17 cellular contexts compared by ENCODE assay signal in genomic region chr13:53064721-53065120, GRCh38. TPM values are rescaled to one million over a fixed set of nuclear protein-coding genes. Genes with fewer than 3 reads are reported as not detected.
DNase-seq lines count a peak whose midpoint lies in the region; ATAC-seq and TF ChIP-seq lines count a peak whose summit lies in the region.
"Had no signal": no experiment of that assay in that cellular context is flagged by ENCODE, and none has a peak within 500 bp of the region (broad histone marks: within the 10 kb centered on the region; RNA-seq: fewer than 3 reads in every experiment).

No MANE protein-coding gene starts in this region.

- no peaks in the 10 kb centered on the region for H3K4me1 Mint-ChIP-seq in CD8-positive, alpha-beta memory T cell
- H3K4me1 Mint-ChIP-seq: stimulated activated effector memory CD8-positive, alpha-beta T cell treated with anti-CD3 and anti-CD28 coated beads, Interleukin-12 subunit alpha, Interleukin-12 subunit beta, amount 100 ng/mL, for 72 hours had no signal

- POLR2A ChIA-PET in CD8-positive, alpha-beta memory T cell (lab: Charles Lee), result no interaction called here

- no peaks in the 10 kb centered on the region for H3K27me3 ChIP-seq in right cardiac atrium (ENCODE audit: control insufficient read depth, insufficient read depth)
- no peaks in the 10 kb centered on the region for H3K27me3 ChIP-seq in CD8-positive, alpha-beta memory T cell (ENCODE audit: insufficient read depth, low read length, poor library complexity, severe bottlenecking)
- no peaks in the 10 kb centered on the region for H3K27me3 ChIP-seq in MM.1S (replicated peaks; ENCODE audit: insufficient read depth, low read length)
- H3K27me3 ChIP-seq: neutrophil, SJSA1 had no signal

- ATAC-seq in right cardiac atrium, result peak; percentile 53 to 81
- ATAC-seq in HG02798 (IDR thresholded peaks at IDR 0.05; ENCODE audit: poor library complexity, unreplicated experiment), result no peak
- ATAC-seq: activated CD8-positive, alpha-beta T cell treated with anti-CD3 and anti-CD28 coated beads for 36 hours; stimulated activated effector memory CD8-positive, alpha-beta T cell treated with anti-CD3 and anti-CD28 coated beads, Interleukin-12 subunit alpha, Interleukin-12 subunit beta, amount 100 ng/mL, for 72 hours had no signal

- H3K9me3 Mint-ChIP-seq in CD8-positive, alpha-beta memory T cell, result no peaks in the 10 kb centered on the region
- H3K9me3 Mint-ChIP-seq: activated CD8-positive, alpha-beta T cell treated with anti-CD3 and anti-CD28 coated beads for 36 hours; activated T-helper 1 cell treated with anti-CD3 and anti-CD28 coated beads, Interleukin-12 subunit alpha, Interleukin-12 subunit beta, Interleukin-2, Interleukin-4 antibody, amounts not matched to agents 30 ng/mL and 10 ng/mL and 1 ng/mL, durations not matched to agents 14 hours and 24 hours and 36 hours; mesothelial cell of epicardium; stimulated activated effector memory CD8-positive, alpha-beta T cell treated with anti-CD3 and anti-CD28 coated beads, Interleukin-12 subunit alpha, Interleukin-12 subunit beta, amount 100 ng/mL, for 72 hours had no signal

- no peak overlapping the region for H3K9ac ChIP-seq in MM.1S (ENCODE audit: low read length)

- H3K4me3 Mint-ChIP-seq in CD8-positive, alpha-beta memory T cell, result no peak overlapping the region
- H3K4me3 Mint-ChIP-seq: activated CD8-positive, alpha-beta T cell treated with anti-CD3 and anti-CD28 coated beads for 36 hours; activated T-helper 1 cell treated with anti-CD3 and anti-CD28 coated beads, Interleukin-12 subunit alpha, Interleukin-12 subunit beta, Interleukin-2, Interleukin-4 antibody, amounts not matched to agents 30 ng/mL and 10 ng/mL and 1 ng/mL, durations not matched to agents 14 hours and 24 hours and 36 hours; mesothelial cell of epicardium; stimulated activated effector memory CD8-positive, alpha-beta T cell treated with anti-CD3 and anti-CD28 coated beads, Interleukin-12 subunit alpha, Interleukin-12 subunit beta, amount 100 ng/mL, for 72 hours; type B pancreatic cell had no signal

- no peaks in the 10 kb centered on the region for H3K9me2 ChIP-seq in MM.1S (replicated peaks; ENCODE audit: insufficient read depth, low read length)

- H3K4me1 ChIP-seq in right cardiac atrium (ENCODE audit: control insufficient read depth, insufficient read depth, low read length) (no peaks in the 10 kb centered on the region), MM.1S (ENCODE audit: low read length) (no peaks in the 10 kb centered on the region)
- no peaks in the 10 kb centered on the region for H3K4me1 ChIP-seq in CD8-positive, alpha-beta memory T cell (ENCODE audit: insufficient read depth, low read length)
- H3K4me1 ChIP-seq: SJSA1 had no signal

- H3K4me2 ChIP-seq in MM.1S (ENCODE audit: low read depth, low read length), result no peak overlapping the region

- no peak for TF ChIP-seq CTCF in MM.1S (IDR thresholded peaks at IDR 0.05; ENCODE audit: low read length)

- CTCF ChIA-PET in CD8-positive, alpha-beta memory T cell (lab: Charles Lee), result no interaction called here

- no peaks in the 10 kb centered on the region for H4K20me1 ChIP-seq in MM.1S (ENCODE audit: insufficient read depth, low read length)

- no peak overlapping the region for H2AFZ ChIP-seq in MM.1S (ENCODE audit: low read length)

- H3K27ac Mint-ChIP-seq in CD8-positive, alpha-beta memory T cell, result no peak overlapping the region
- H3K27ac Mint-ChIP-seq: activated CD8-positive, alpha-beta T cell treated with anti-CD3 and anti-CD28 coated beads for 36 hours; activated T-helper 1 cell treated with anti-CD3 and anti-CD28 coated beads, Interleukin-12 subunit alpha, Interleukin-12 subunit beta, Interleukin-2, Interleukin-4 antibody, amounts not matched to agents 30 ng/mL and 10 ng/mL and 1 ng/mL, durations not matched to agents 14 hours and 24 hours and 36 hours; mesothelial cell of epicardium; stimulated activated effector memory CD8-positive, alpha-beta T cell treated with anti-CD3 and anti-CD28 coated beads, Interleukin-12 subunit alpha, Interleukin-12 subunit beta, amount 100 ng/mL, for 72 hours; type B pancreatic cell had no signal

- WGBS in right cardiac atrium, result 27% methylated on average over 4 of the region's 4 CpGs

- H3K4me3 ChIP-seq in right cardiac atrium (ENCODE audit: low read length) (no peak overlapping the region), MM.1S (ENCODE audit: low read length) (no peak overlapping the region)
- no peak overlapping the region for H3K4me3 ChIP-seq in CD8-positive, alpha-beta memory T cell (ENCODE audit: low read length)
- H3K4me3 ChIP-seq: SJSA1 had no signal

- intact Hi-C loops in right cardiac atrium (cut with DNase I), result no loop called here

- H3K36me3 ChIP-seq in CD8-positive, alpha-beta memory T cell (ENCODE audit: insufficient read depth, low read length), result no peaks in the 10 kb centered on the region
- H3K36me3 ChIP-seq in MM.1S (replicated peaks; ENCODE audit: insufficient read depth, low read length), result no peaks in the 10 kb centered on the region
- H3K36me3 ChIP-seq: SJSA1 had no signal

- H3K27ac ChIP-seq in right cardiac atrium (ENCODE audit: low read length) (no peak overlapping the region), MM.1S (ENCODE audit: low read length) (no peak overlapping the region)
- no peak overlapping the region for H3K27ac ChIP-seq in CD8-positive, alpha-beta memory T cell (ENCODE audit: low read depth, low read length)
- H3K27ac ChIP-seq: neutrophil, SJSA1 had no signal

- H3K9me3 ChIP-seq in right cardiac atrium (ENCODE audit: control insufficient read depth, low read length) (no peaks in the 10 kb centered on the region), MM.1S (replicated peaks; ENCODE audit: insufficient read depth, low read length) (no peaks in the 10 kb centered on the region)
- H3K9me3 ChIP-seq in CD8-positive, alpha-beta memory T cell (ENCODE audit: low read length), result no peaks in the 10 kb centered on the region
- H3K9me3 ChIP-seq: neutrophil, SJSA1 had no signal

- H3F3A ChIP-seq in MM.1S (ENCODE audit: insufficient read depth, low read length), result no peaks in the 10 kb centered on the region

- no peaks in the 10 kb centered on the region for H3K36me3 Mint-ChIP-seq in CD8-positive, alpha-beta memory T cell
- H3K36me3 Mint-ChIP-seq: mesothelial cell of epicardium; stimulated activated effector memory CD8-positive, alpha-beta T cell treated with anti-CD3 and anti-CD28 coated beads, Interleukin-12 subunit alpha, Interleukin-12 subunit beta, amount 100 ng/mL, for 72 hours; type B pancreatic cell had no signal

- no peaks in the 10 kb centered on the region for H3K79me2 ChIP-seq in MM.1S (ENCODE audit: low read length)

- peaks cover 0 to 5% of the 10 kb centered on the region in 2 donors for H3K27me3 Mint-ChIP-seq in CD8-positive, alpha-beta memory T cell
- H3K27me3 Mint-ChIP-seq: activated CD8-positive, alpha-beta T cell treated with anti-CD3 and anti-CD28 coated beads for 36 hours had no signal

- DNase-seq in DMS 273 treated with DMSO at 0.1 percent for 48 hours (lab: John Stamatoyannopoulos, UW) (peak; percentile 62), NCI-H1417 (lab: John Stamatoyannopoulos, UW) (peak; percentile 78 to 96 (median 88)), NCI-H69 (lab: John Stamatoyannopoulos, UW) (peak; percentile 94), right cardiac atrium (peak in 2 of 3 donors; percentile 23 to 56), MM.1S (no peak), glomerular visceral epithelial cell (ENCODE audit: extremely low spot score) (no peak)
- DNase-seq in CD8-positive, alpha-beta memory T cell, result no peak
- DNase-seq: activated CD8-positive, alpha-beta T cell treated with anti-CD3 and anti-CD28 coated beads for 36 hours; cerebellar nuclear complex; DND-41 had no signal

RNA-seq across cellular contexts. Expression of gene OLFM4, which starts 36.1 kb away (rescaled TPM):
- total RNA-seq in right cardiac atrium, result under 1 TPM in 2 of 4 donors, not detected in 2; 0.20 to 0.26 TPM
- 0.52 TPM for polyA plus RNA-seq in right cardiac atrium
- total RNA-seq in CD8-positive, alpha-beta memory T cell, result not detected
- polyA plus RNA-seq in CD8-positive, alpha-beta memory T cell, result not detected
- total RNA-seq: activated CD8-positive, alpha-beta T cell treated with anti-CD3 and anti-CD28 coated beads for 36 hours; activated T-helper 1 cell treated with anti-CD3 and anti-CD28 coated beads, Interleukin-12 subunit alpha, Interleukin-12 subunit beta, Interleukin-2, Interleukin-4 antibody, amounts not matched to agents 30 ng/mL and 10 ng/mL and 1 ng/mL, durations not matched to agents 14 hours and 24 hours and 36 hours; mesothelial cell of epicardium; SJSA1 had no signal

Comparison
In these comparisons a context has a peak if more than half of its experiments do, and no peak if none do; other contexts are left out.
1. DNase-seq: peak in DMS 273 treated with DMSO at 0.1 percent for 48 hours (single experiment), NCI-H1417 (3 of 3), NCI-H69 (single experiment) and right cardiac atrium (2 of 3); none in CD8-positive, alpha-beta memory T cell (0 of 5), MM.1S (single experiment) and glomerular visceral epithelial cell (single experiment).